In the genomic region with DNA sequence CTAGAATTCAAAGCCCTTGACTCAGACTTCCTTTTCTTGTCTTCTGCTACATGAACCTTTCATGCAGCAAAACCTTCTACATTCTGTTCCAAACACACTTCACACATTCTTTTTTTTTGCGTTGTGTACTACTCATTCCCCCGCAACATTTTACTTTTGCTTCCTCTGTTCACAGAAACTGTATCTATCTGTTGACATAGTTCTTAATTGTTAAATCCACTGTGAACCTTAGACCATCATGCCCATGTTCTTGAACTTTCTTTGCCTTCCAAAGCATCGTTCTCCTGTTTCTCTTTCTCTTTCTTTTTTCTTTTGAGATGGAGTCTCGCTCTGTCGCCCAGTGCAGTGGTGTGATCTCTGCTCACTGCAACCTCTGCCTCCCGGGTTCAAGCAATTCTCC, we compare ENCODE assay signal across 17 cellular contexts. TPM values are rescaled to one million over a fixed set of nuclear protein-coding genes. Genes with fewer than 3 reads are reported as not detected.
DNase-seq lines count a peak whose midpoint lies in the region; ATAC-seq lines count a peak whose summit lies in the region.
"Had no signal": no experiment of that assay in that cellular context is flagged by ENCODE, and none has a peak within 500 bp of the region (broad histone marks: within the 10 kb centered on the region; RNA-seq: fewer than 3 reads in every experiment).

No MANE protein-coding gene starts in this region.

- no peaks in the 10 kb centered on the region for H3K36me3 ChIP-seq in duodenal mucosa (ENCODE audit: control insufficient read depth in 1 of 2, insufficient read depth in 2 of 2, low read length in 2 of 2)
- H3K36me3 ChIP-seq: ovary, upper lobe of right lung had no signal

- H3K9me3 Mint-ChIP-seq in stimulated activated naive CD8-positive, alpha-beta T cell treated with anti-CD3 and anti-CD28 coated beads, Interleukin-15, Interleukin-2, amounts not matched to agents 100 ng/mL and 50 ng/mL, for 24 hours: no peaks in the 10 kb centered on the region
- H3K9me3 Mint-ChIP-seq: HFFc6 had no signal

- in situ Hi-C loops in G401 (cut with HindIII; ENCODE audit: low sequenced_read_pairs): no loop called here

- ATAC-seq in stimulated activated naive CD8-positive, alpha-beta T cell treated with anti-CD3 and anti-CD28 coated beads, Interleukin-15, Interleukin-2, amounts not matched to agents 100 U/mL and 50 U/mL, for 24 hours: no peak
- ATAC-seq in HG03175 (IDR thresholded peaks at IDR 0.05; ENCODE audit: unreplicated experiment): peak; percentile 54
- no peak for ATAC-seq in GM18909 (IDR thresholded peaks at IDR 0.05; ENCODE audit: poor library complexity, unreplicated experiment)
- no peak for ATAC-seq in GM19467 (IDR thresholded peaks at IDR 0.05; ENCODE audit: unreplicated experiment)
- ATAC-seq: esophagus mucosa, upper lobe of right lung had no signal

- peaks cover 29 to 33% of the 10 kb centered on the region in 2 donors for H3K4me1 ChIP-seq in duodenal mucosa (ENCODE audit: control insufficient read depth in 1 of 2, insufficient read depth in 2 of 2, low read length in 2 of 2)

- H3K4me1 Mint-ChIP-seq in stimulated activated naive CD8-positive, alpha-beta T cell treated with anti-CD3 and anti-CD28 coated beads, Interleukin-15, Interleukin-2, amounts not matched to agents 100 ng/mL and 50 ng/mL, for 24 hours (ENCODE audit: low read depth): peaks cover 54% of the 10 kb centered on the region

- H3K27me3 ChIP-seq in duodenal mucosa (ENCODE audit: control insufficient read depth in 1 of 2, insufficient read depth in 2 of 2, low read length in 2 of 2): no peaks in the 10 kb centered on the region
- H3K27me3 ChIP-seq: ovary, upper lobe of right lung had no signal

- no peaks in the 10 kb centered on the region for H3K9me3 ChIP-seq in duodenal mucosa (ENCODE audit: control insufficient read depth in 1 of 2, low read length in 2 of 2)
- H3K9me3 ChIP-seq: ovary, upper lobe of right lung had no signal

- H3K27me3 Mint-ChIP-seq in stimulated activated naive CD8-positive, alpha-beta T cell treated with anti-CD3 and anti-CD28 coated beads, Interleukin-15, Interleukin-2, amounts not matched to agents 100 ng/mL and 50 ng/mL, for 24 hours: no peaks in the 10 kb centered on the region

- H3K9ac ChIP-seq in duodenal mucosa (ENCODE audit: low read depth in 1 of 2, low read length in 2 of 2): no peak overlapping the region

- peak overlapping the region in 1 of 2 donors; percentile 2 for H3K4me3 ChIP-seq in duodenal mucosa (ENCODE audit: low read depth in 1 of 2, low read length in 2 of 2)
- H3K4me3 ChIP-seq: coronary artery, ovary, upper lobe of right lung had no signal

- no peak for DNase-seq in stimulated activated naive CD8-positive, alpha-beta T cell treated with anti-CD3 and anti-CD28 coated beads, Interleukin-15, Interleukin-2, amounts not matched to agents 100 U/mL and 50 U/mL, for 24 hours
- DNase-seq in AG20443 (ENCODE audit: low spot score): no peak
- DNase-seq in G401 (ENCODE audit: low spot score): no peak
- DNase-seq: AML-193; HFFc6; NCI-H524 treated with DMSO at 0.1 percent for 48 hours; OCI-M1; ovary; stimulated activated CD4-positive, alpha-beta T cell treated with anti-CD3 and anti-CD28 coated beads, Interleukin-4, amount 100 ng/mL, for 4 hours; upper lobe of right lung had no signal

- H3K4me3 Mint-ChIP-seq in stimulated activated naive CD8-positive, alpha-beta T cell treated with anti-CD3 and anti-CD28 coated beads, Interleukin-15, Interleukin-2, amounts not matched to agents 100 ng/mL and 50 ng/mL, for 24 hours: peak overlapping the region; percentile 64
- H3K4me3 Mint-ChIP-seq: HFFc6 had no signal

- peak overlapping the region; percentile 76 for H3K27ac Mint-ChIP-seq in stimulated activated naive CD8-positive, alpha-beta T cell treated with anti-CD3 and anti-CD28 coated beads, Interleukin-15, Interleukin-2, amounts not matched to agents 100 ng/mL and 50 ng/mL, for 24 hours
- H3K27ac Mint-ChIP-seq: HFFc6 had no signal

- H3K27ac ChIP-seq in duodenal mucosa (ENCODE audit: low read depth, low read length): peak overlapping the region; percentile 26
- H3K27ac ChIP-seq: coronary artery, ovary, upper lobe of right lung had no signal

- peaks cover 25% of the 10 kb centered on the region for H3K36me3 Mint-ChIP-seq in stimulated activated naive CD8-positive, alpha-beta T cell treated with anti-CD3 and anti-CD28 coated beads, Interleukin-15, Interleukin-2, amounts not matched to agents 100 ng/mL and 50 ng/mL, for 24 hours (ENCODE audit: low read depth)

RNA-seq across cellular contexts. Expression of gene CCSER2, which starts 14.2 kb away (rescaled TPM):
- 11.6 and 19.4 TPM in 2 replicates for total RNA-seq in G401 (2014; rRNA removed; shearing (Covaris generic))
